In the genomic region with DNA sequence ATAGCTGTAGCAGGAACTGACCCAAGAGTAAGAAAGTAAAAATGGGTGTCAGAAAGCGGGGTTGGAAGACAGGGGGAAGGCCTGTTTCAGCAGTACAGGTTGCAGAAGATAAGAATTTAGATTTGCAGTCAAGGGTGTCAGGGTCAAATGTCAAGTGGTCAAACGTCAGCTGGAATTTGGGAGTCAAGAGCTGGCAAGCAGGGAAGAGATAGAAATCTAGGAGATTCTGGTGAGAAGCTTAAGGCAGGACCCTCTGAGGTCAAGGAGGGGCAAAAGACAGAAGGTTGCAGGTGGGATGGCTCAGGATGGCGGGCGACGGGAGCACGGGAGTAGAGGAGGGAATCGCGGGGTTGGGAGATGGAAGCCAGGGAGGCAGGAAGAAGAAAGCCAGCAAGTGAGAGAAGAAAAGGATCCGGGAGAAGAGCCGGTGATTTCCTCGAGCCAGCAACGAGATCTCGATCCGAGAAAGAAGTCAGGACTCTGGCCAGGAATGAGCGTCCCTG, we compare ENCODE assay signal across 8 cellular contexts. TPM values are rescaled to one million over a fixed set of nuclear protein-coding genes. Genes with fewer than 3 reads are reported as not detected.
A peak's percentile ranks its signal among the peaks of the same experiment; 100 is the strongest.
DNase-seq lines count a peak whose midpoint lies in the region; ATAC-seq, FAIRE-seq and TF ChIP-seq lines count a peak whose summit lies in the region.

No MANE protein-coding gene starts in this region.

- BruUV-seq in OCI-LY7 (replicated peaks; lab: Mats Ljungman, UMichigan) (TSS peak; percentile 83), endothelial cell of umbilical vein (replicated peaks; lab: Mats Ljungman, UMichigan) (TSS peak; percentile 72)

- H3K4me3 Mint-ChIP-seq in natural killer cell treated with Interleukin-12 subunit alpha and Interleukin-12 subunit beta and Interleukin-15 and Interleukin-18, amount 100 ng/mL, for 72 hours, result peak overlapping the region; percentile 95

- no peaks in the 10 kb centered on the region for H3K36me3 ChIP-seq in BJ (ENCODE audit: control insufficient read depth, insufficient read depth, low read length)
- peaks cover 3% of the 10 kb centered on the region; the same call in 1 of the 2 replicates for H3K36me3 ChIP-seq in OCI-LY7 (ENCODE audit: insufficient read depth, low read length)
- no peaks in the 10 kb centered on the region for H3K36me3 ChIP-seq in endothelial cell of umbilical vein (ENCODE audit: control insufficient read depth in 2 of 2, extremely low read depth in 1 of 2, insufficient read depth in 2 of 2, low read length in 2 of 2)

- no peak for FAIRE-seq in endothelial cell of umbilical vein (lab: Jason Lieb, UNC)

- peaks cover 26% of the 10 kb centered on the region for H3K4me1 ChIP-seq in OCI-LY7 (ENCODE audit: insufficient read depth, low read length, poor library complexity, severe bottlenecking)
- H3K4me1 ChIP-seq in endothelial cell of umbilical vein (ENCODE audit: control insufficient read depth, extremely low read depth, insufficient read depth, low read length), result peaks cover 6% of the 10 kb centered on the region

- no peak for ATAC-seq in natural killer cell treated with Interleukin-12 subunit alpha and Interleukin-12 subunit beta and Interleukin-15 and Interleukin-18, amount 100 ng/mL, for 72 hours
- ATAC-seq in GM18517 (IDR thresholded peaks at IDR 0.05; ENCODE audit: unreplicated experiment) (no peak), HG03039 (IDR thresholded peaks at IDR 0.05; ENCODE audit: unreplicated experiment) (no peak)

- H3K27me3 ChIP-seq in BJ (ENCODE audit: control insufficient read depth, insufficient read depth, low read length), result no peaks in the 10 kb centered on the region
- H3K27me3 ChIP-seq in endothelial cell of umbilical vein (ENCODE audit: control insufficient read depth in 2 of 2, insufficient read depth in 2 of 2, low read length in 2 of 2), result no peaks in the 10 kb centered on the region

- H3K27ac ChIP-seq in OCI-LY7 (ENCODE audit: low read depth, low read length, poor library complexity, severe bottlenecking), result peak overlapping the region; percentile 63
- peak overlapping the region; percentile 86 for H3K27ac ChIP-seq in endothelial cell of umbilical vein (ENCODE audit: insufficient read depth, low read depth, low read length)

- H3K9me2 ChIP-seq in OCI-LY7 (ENCODE audit: insufficient read depth, low read length), result no peaks in the 10 kb centered on the region

- H3K9me1 ChIP-seq in endothelial cell of umbilical vein (replicated peaks; ENCODE audit: control insufficient read depth, extremely low read depth, insufficient read depth, low read length), result no peaks in the 10 kb centered on the region

- TF ChIP-seq CTCF in BJ (IDR thresholded peaks at IDR 0.05; ENCODE audit: insufficient read depth, low read depth, low read length) (no peak), OCI-LY7 (conservative IDR thresholded peaks at IDR 0.05; ENCODE audit: low read length) (no peak), endothelial cell of umbilical vein (IDR thresholded peaks at IDR 0.05; ENCODE audit: extremely low read depth in 1 of 2, insufficient read depth in 1 of 2, low read depth in 1 of 2, low read length in 2 of 2) (no peak)

- H3K4me1 Mint-ChIP-seq in natural killer cell treated with Interleukin-12 subunit alpha and Interleukin-12 subunit beta and Interleukin-15 and Interleukin-18, amount 100 ng/mL, for 72 hours (ENCODE audit: low read depth in 2 of 2), result peaks cover 25 to 29% of the 10 kb centered on the region in 2 donors

- intact Hi-C loops in OCI-LY7 (cut with micrococcal nuclease; ENCODE audit: unreplicated experiment), result no loop called here
- intact Hi-C loops in endothelial cell of umbilical vein (cut with micrococcal nuclease), result loop anchor here (1.0 to 2.0 kb wide), 2 partner anchors 48 to 66 kb away; no protein-coding TSS in a partner anchor

- H4K20me1 ChIP-seq in OCI-LY7 (ENCODE audit: insufficient read depth, low read length), result no peaks in the 10 kb centered on the region
- no peaks in the 10 kb centered on the region for H4K20me1 ChIP-seq in endothelial cell of umbilical vein (replicated peaks; ENCODE audit: control insufficient read depth, extremely low read depth, insufficient read depth, low read length)

- TF ChIP-seq POLR2A in endothelial cell of umbilical vein (IDR thresholded peaks at IDR 0.05; ENCODE audit: low read depth, low read length), result no peak

- CTCF ChIA-PET in BJ (lab: Yijun Ruan, JAX), result interaction anchor here (0.6 to 1.8 kb wide), 6 partner anchors 10 to 235 kb away, joined by 3 to 6 read pairs (median 4); no protein-coding TSS in a partner anchor
- CTCF ChIA-PET in OCI-LY7 (lab: Charles Lee; ENCODE audit: unreplicated experiment), result interaction anchor here (1.0 kb wide), 1 partner anchor 46 kb away, joined by 3 read pairs; a partner anchor contains a TSS
- CTCF ChIA-PET in endothelial cell of umbilical vein (lab: Charles Lee), result interaction anchor here (0.6 to 2.0 kb wide), 12 partner anchors 10 to 234 kb away, joined by 3 to 10 read pairs (median 5); a partner anchor contains a TSS

- dilution Hi-C loops in endothelial cell of umbilical vein (cut with MboI; ENCODE audit: extremely low pct_ligation_motif_present, low sequenced_read_pairs), result no loop called here

- H3K4me2 ChIP-seq in OCI-LY7 (ENCODE audit: low read length) (peak overlapping the region; percentile 81), endothelial cell of umbilical vein (ENCODE audit: insufficient read depth, low read length) (peak overlapping the region; percentile 83)

- peak overlapping the region; percentile 57; the same call in 1 of the 2 replicates for H2AFZ ChIP-seq in OCI-LY7 (ENCODE audit: low read length)
- peak overlapping the region; percentile 97 for H2AFZ ChIP-seq in endothelial cell of umbilical vein (ENCODE audit: low read depth, low read length)

- H3K9ac ChIP-seq in endothelial cell of umbilical vein (replicated peaks; ENCODE audit: extremely low read depth, insufficient read depth, low read length), result peak overlapping the region; percentile 85

- H3K4me3 ChIP-seq in BJ (ENCODE audit: low read depth, low read length) (peak overlapping the region; percentile 53), OCI-LY7 (ENCODE audit: low read depth, low read length, poor library complexity, severe bottlenecking) (peak overlapping the region; percentile 80), endothelial cell of umbilical vein (replicated peaks in 1 of 3; ENCODE audit: insufficient read depth in 1 of 3, low read depth in 1 of 3, low read length in 3 of 3) (peak overlapping the region; percentile 47 to 90 (median 61))

- no peaks in the 10 kb centered on the region for H3K27me3 Mint-ChIP-seq in natural killer cell treated with Interleukin-12 subunit alpha and Interleukin-12 subunit beta and Interleukin-15 and Interleukin-18, amount 100 ng/mL, for 72 hours

- no peak for DNase-seq in BJ (ENCODE audit: low read depth)
- no peak for DNase-seq in OCI-LY7 (ENCODE audit: low spot score)
- DNase-seq in endothelial cell of umbilical vein (ENCODE audit: low read depth, low spot score), result no peak
- no peak for DNase-seq in natural killer cell treated with Interleukin-12 subunit alpha and Interleukin-12 subunit beta and Interleukin-15 and Interleukin-18, amount 100 ng/mL, for 72 hours (ENCODE audit: low spot score)
- no peak for DNase-seq in A172 (ENCODE audit: low spot score)
- no peak for DNase-seq in NCI-H146 (lab: John Stamatoyannopoulos, UW)

- H3K9me3 ChIP-seq in OCI-LY7 (ENCODE audit: low read length) (no peaks in the 10 kb centered on the region), endothelial cell of umbilical vein (replicated peaks; ENCODE audit: control insufficient read depth, insufficient read depth, low read length) (no peaks in the 10 kb centered on the region)

- POLR2A ChIA-PET in BJ (lab: Charles Lee), result interaction anchor here (0.7 kb wide), 1 partner anchor 31 kb away, joined by 11 read pairs; no protein-coding TSS in a partner anchor
- POLR2A ChIA-PET in OCI-LY7 (lab: Charles Lee), result interaction anchor here (0.7 to 2.9 kb wide), 16 partner anchors 10 to 607 kb away, joined by 3 to 20 read pairs (median 3); a partner anchor contains a TSS
- POLR2A ChIA-PET in endothelial cell of umbilical vein (lab: Charles Lee), result interaction anchor here (0.9 to 1.6 kb wide), 3 partner anchors 33 to 122 kb away, joined by 3 to 7 read pairs (median 3); a partner anchor contains a TSS

- no peaks in the 10 kb centered on the region for H3K9me3 Mint-ChIP-seq in natural killer cell treated with Interleukin-12 subunit alpha and Interleukin-12 subunit beta and Interleukin-15 and Interleukin-18, amount 100 ng/mL, for 72 hours

- no peaks in the 10 kb centered on the region for H3K79me2 ChIP-seq in OCI-LY7 (ENCODE audit: insufficient read depth, low read depth, low read length)
- no peaks in the 10 kb centered on the region for H3K79me2 ChIP-seq in endothelial cell of umbilical vein (ENCODE audit: control insufficient read depth, insufficient read depth, low read length)

- H3K27ac Mint-ChIP-seq in natural killer cell treated with Interleukin-12 subunit alpha and Interleukin-12 subunit beta and Interleukin-15 and Interleukin-18, amount 100 ng/mL, for 72 hours, result peak overlapping the region; percentile 83 to 85

- no peaks in the 10 kb centered on the region for H3K36me3 Mint-ChIP-seq in natural killer cell treated with Interleukin-12 subunit alpha and Interleukin-12 subunit beta and Interleukin-15 and Interleukin-18, amount 100 ng/mL, for 72 hours

RNA-seq across cellular contexts. Expression of a gene that starts 0.3 kb away (rescaled TPM):
- 1.8 and 2.6 TPM in 2 replicates for polyA plus RNA-seq in BJ (2011; rRNA removed)
- polyA minus RNA-seq in BJ (2011; rRNA and poly(A)+ RNA removed), result 1.0 and 1.8 TPM in 2 replicates
- total RNA-seq in OCI-LY7 (2014; rRNA removed; shearing (Covaris generic)), result 3.9 and 4.5 TPM in 2 replicates
- 23.8 and 27.8 TPM in 2 replicates for total RNA-seq in OCI-LY7 (2022)
- total RNA-seq in endothelial cell of umbilical vein, result 7.7 and 9.4 TPM in 2 replicates
- polyA plus RNA-seq in endothelial cell of umbilical vein, result 7.6 and 8.1 TPM in 2 replicates
- 3.9 and 4.0 TPM in 2 replicates for polyA plus RNA-seq in endothelial cell of umbilical vein (2011; cell fraction: cytosol; rRNA removed)
- polyA plus RNA-seq in endothelial cell of umbilical vein (2011; cell fraction: nucleus; rRNA removed), result 23.0 and 23.1 TPM in 2 replicates
- polyA plus RNA-seq in endothelial cell of umbilical vein (2012), result 6.2 and 6.4 TPM in 2 replicates
- 2.8 and 6.4 TPM in 2 replicates for polyA minus RNA-seq in endothelial cell of umbilical vein
- 2.2 TPM for polyA minus RNA-seq in endothelial cell of umbilical vein (2011; cell fraction: cytosol; rRNA and poly(A)+ RNA removed)
- 4.8 and 7.8 TPM in 2 replicates for polyA minus RNA-seq in endothelial cell of umbilical vein (2011; cell fraction: nucleus; rRNA and poly(A)+ RNA removed)
- 1 to 10 TPM; 4.4 to 5.2 TPM for total RNA-seq in natural killer cell treated with Interleukin-12 subunit alpha and Interleukin-12 subunit beta and Interleukin-15 and Interleukin-18, amount 100 ng/mL, for 72 hours
- total RNA-seq in A172 (2014; rRNA removed; shearing (Covaris generic)), result 0.60 and 3.2 TPM in 2 replicates

RNA-seq across cellular contexts. Expression of a gene that starts 6.4 kb away (rescaled TPM):
- polyA plus RNA-seq in BJ (2011; rRNA removed) (35.5 and 50.7 TPM in 2 replicates), endothelial cell of umbilical vein (52.7 and 52.9 TPM in 2 replicates)
- polyA minus RNA-seq in BJ (2011; rRNA and poly(A)+ RNA removed), result 12.7 and 22.8 TPM in 2 replicates
- total RNA-seq in OCI-LY7 (2014; rRNA removed; shearing (Covaris generic)), result 30.6 and 32.2 TPM in 2 replicates
- total RNA-seq in OCI-LY7 (2022) (43.3 and 46.7 TPM in 2 replicates), endothelial cell of umbilical vein (36.5 and 36.8 TPM in 2 replicates)
- 60.6 and 61.9 TPM in 2 replicates for polyA plus RNA-seq in endothelial cell of umbilical vein (2011; cell fraction: cytosol; rRNA removed)
- 40.6 and 41.6 TPM in 2 replicates for polyA plus RNA-seq in endothelial cell of umbilical vein (2011; cell fraction: nucleus; rRNA removed)
- polyA plus RNA-seq in endothelial cell of umbilical vein (2012), result 51.5 and 53.4 TPM in 2 replicates
- 17.8 and 22.0 TPM in 2 replicates for polyA minus RNA-seq in endothelial cell of umbilical vein
- 26.3 TPM for polyA minus RNA-seq in endothelial cell of umbilical vein (2011; cell fraction: cytosol; rRNA and poly(A)+ RNA removed)
- 5.3 and 8.4 TPM in 2 replicates for polyA minus RNA-seq in endothelial cell of umbilical vein (2011; cell fraction: nucleus; rRNA and poly(A)+ RNA removed)
- total RNA-seq in natural killer cell treated with Interleukin-12 subunit alpha and Interleukin-12 subunit beta and Interleukin-15 and Interleukin-18, amount 100 ng/mL, for 72 hours, result 10 to 100 TPM; 46.9 to 62.8 TPM
- total RNA-seq in A172 (2014; rRNA removed; shearing (Covaris generic)), result 12.1 and 17.4 TPM in 2 replicates

RNA-seq across cellular contexts. Expression of a gene that starts 15.2 kb away (rescaled TPM):
- not detected in 2 replicates for polyA plus RNA-seq in BJ (2011; rRNA removed)
- not detected in 2 replicates for polyA minus RNA-seq in BJ (2011; rRNA and poly(A)+ RNA removed)
- total RNA-seq in OCI-LY7 (2014; rRNA removed; shearing (Covaris generic)), result not detected in 2 replicates
- not detected in 2 replicates for total RNA-seq in OCI-LY7 (2022)
- total RNA-seq in endothelial cell of umbilical vein, result 78.6 and 108 TPM in 2 replicates
- polyA plus RNA-seq in endothelial cell of umbilical vein, result 119 and 355 TPM in 2 replicates
- 70.1 and 83.6 TPM in 2 replicates for polyA plus RNA-seq in endothelial cell of umbilical vein (2011; cell fraction: cytosol; rRNA removed)
- polyA plus RNA-seq in endothelial cell of umbilical vein (2011; cell fraction: nucleus; rRNA removed), result 116 and 181 TPM in 2 replicates
- 56.7 and 63.8 TPM in 2 replicates for polyA plus RNA-seq in endothelial cell of umbilical vein (2012)
- 43.0 and 51.1 TPM in 2 replicates for polyA minus RNA-seq in endothelial cell of umbilical vein
- not detected for polyA minus RNA-seq in endothelial cell of umbilical vein (2011; cell fraction: cytosol; rRNA and poly(A)+ RNA removed)
- 35.5 and 37.5 TPM in 2 replicates for polyA minus RNA-seq in endothelial cell of umbilical vein (2011; cell fraction: nucleus; rRNA and poly(A)+ RNA removed)
- not detected for total RNA-seq in natural killer cell treated with Interleukin-12 subunit alpha and Interleukin-12 subunit beta and Interleukin-15 and Interleukin-18, amount 100 ng/mL, for 72 hours
- total RNA-seq in A172 (2014; rRNA removed; shearing (Covaris generic)), result not detected in 2 replicates

RNA-seq across cellular contexts. Expression of a gene that starts 44.8 kb away (rescaled TPM):
- polyA plus RNA-seq in BJ (2011; rRNA removed) (not detected in 2 replicates), endothelial cell of umbilical vein (not detected in 2 replicates)
- not detected in 2 replicates for polyA minus RNA-seq in BJ (2011; rRNA and poly(A)+ RNA removed)
- not detected in 2 replicates for total RNA-seq in OCI-LY7 (2014; rRNA removed; shearing (Covaris generic))
- total RNA-seq in OCI-LY7 (2022) (not detected in 2 replicates), endothelial cell of umbilical vein (not detected in 2 replicates)
- polyA plus RNA-seq in endothelial cell of umbilical vein (2011; cell fraction: cytosol; rRNA removed), result not detected in 2 replicates
- polyA plus RNA-seq in endothelial cell of umbilical vein (2011; cell fraction: nucleus; rRNA removed), result not detected in 2 replicates
- not detected in 2 replicates for polyA plus RNA-seq in endothelial cell of umbilical vein (2012)
- polyA minus RNA-seq in endothelial cell of umbilical vein, result not detected in 2 replicates
- not detected for polyA minus RNA-seq in endothelial cell of umbilical vein (2011; cell fraction: cytosol; rRNA and poly(A)+ RNA removed)
- polyA minus RNA-seq in endothelial cell of umbilical vein (2011; cell fraction: nucleus; rRNA and poly(A)+ RNA removed), result not detected in 2 replicates
- not detected for total RNA-seq in natural killer cell treated with Interleukin-12 subunit alpha and Interleukin-12 subunit beta and Interleukin-15 and Interleukin-18, amount 100 ng/mL, for 72 hours
- not detected in 2 replicates for total RNA-seq in A172 (2014; rRNA removed; shearing (Covaris generic))

RNA-seq across cellular contexts. Expression of a gene that starts 45.8 kb away (rescaled TPM):
- polyA plus RNA-seq in BJ (2011; rRNA removed) (12.2 and 15.6 TPM in 2 replicates), endothelial cell of umbilical vein (31.4 and 34.1 TPM in 2 replicates)
- polyA minus RNA-seq in BJ (2011; rRNA and poly(A)+ RNA removed), result 18.9 and 23.6 TPM in 2 replicates
- total RNA-seq in OCI-LY7 (2014; rRNA removed; shearing (Covaris generic)), result 114 and 122 TPM in 2 replicates
- total RNA-seq in OCI-LY7 (2022) (170 and 180 TPM in 2 replicates), endothelial cell of umbilical vein (84.1 and 108 TPM in 2 replicates)
- 21.0 and 21.9 TPM in 2 replicates for polyA plus RNA-seq in endothelial cell of umbilical vein (2011; cell fraction: cytosol; rRNA removed)
- 155 and 168 TPM in 2 replicates for polyA plus RNA-seq in endothelial cell of umbilical vein (2011; cell fraction: nucleus; rRNA removed)
- 40.9 and 65.9 TPM in 2 replicates for polyA plus RNA-seq in endothelial cell of umbilical vein (2012)
- 113 and 126 TPM in 2 replicates for polyA minus RNA-seq in endothelial cell of umbilical vein
- 63.9 TPM for polyA minus RNA-seq in endothelial cell of umbilical vein (2011; cell fraction: cytosol; rRNA and poly(A)+ RNA removed)
- polyA minus RNA-seq in endothelial cell of umbilical vein (2011; cell fraction: nucleus; rRNA and poly(A)+ RNA removed), result 64.9 and 69.7 TPM in 2 replicates
- 100 to 1,000 TPM in 1 of 2 donors, 10 to 100 TPM in 1; 77.1 to 257 TPM for total RNA-seq in natural killer cell treated with Interleukin-12 subunit alpha and Interleukin-12 subunit beta and Interleukin-15 and Interleukin-18, amount 100 ng/mL, for 72 hours
- 28.0 and 29.3 TPM in 2 replicates for total RNA-seq in A172 (2014; rRNA removed; shearing (Covaris generic))

Comparison
In these comparisons a context has a peak if more than half of its experiments do, and no peak if none do; other contexts are left out.
1. RNA of a gene that starts 15.2 kb away (total RNA-seq): 78.6 to 108 TPM in endothelial cell of umbilical vein; not detected in OCI-LY7, not detected in natural killer cell treated with Interleukin-12 subunit alpha and Interleukin-12 subunit beta and Interleukin-15 and Interleukin-18, amount 100 ng/mL, for 72 hours and not detected in A172; every median in the first group is over 10 times any median in the second.
2. Peak in every context shown above with its lines, with median percentiles within 50 percentile points of each other: H3K4me3 ChIP-seq.